Comparison of ENCODE assay signal across 8 cellular contexts in genomic region chr10:32980242-32980557, GRCh38. TPM values are rescaled to one million over a fixed set of nuclear protein-coding genes. Genes with fewer than 3 reads are reported as not detected.
DNase-seq lines count a peak whose midpoint lies in the region; ATAC-seq, FAIRE-seq and TF ChIP-seq lines count a peak whose summit lies in the region.

No MANE protein-coding gene starts in this region.

- no peak for FAIRE-seq in keratinocyte (lab: Jason Lieb, UNC)

- no peak overlapping the region for H2AFZ ChIP-seq in keratinocyte (ENCODE audit: control insufficient read depth, low read length)

- no peak for DNase-seq in T-helper 2 cell treated with Interferon-gamma antibody and Interleukin-4, amounts not matched to agents 5 μg/mL and 100 μg/mL, for 36 hours (ENCODE audit: low spot score)
- DNase-seq in T-helper 2 cell (no peak), keratinocyte (ENCODE audit: low read depth, low spot score) (no peak), substantia nigra (lab: John Stamatoyannopoulos, UW) (no peak), mesenteric fat pad (ENCODE audit: low spot score) (no peak)
- DNase-seq in activated naive CD4-positive, alpha-beta T cell treated with anti-CD3 and anti-CD28 coated beads, Interleukin-2, amount 50 U/mL, for 72 hours (ENCODE audit: low spot score in 2 of 2), result no peak

- no peaks in the 10 kb centered on the region for H3K36me3 Mint-ChIP-seq in T-helper 2 cell treated with Interferon-gamma antibody and Interleukin-4, amounts not matched to agents 5 μg/mL and 100 μg/mL, for 36 hours (ENCODE audit: low read depth)
- no peaks in the 10 kb centered on the region for H3K36me3 Mint-ChIP-seq in activated naive CD4-positive, alpha-beta T cell treated with anti-CD3 and anti-CD28 coated beads, Interleukin-2, amount 50 U/mL, for 72 hours

- peak overlapping the region; percentile 96 for H3K27ac Mint-ChIP-seq in T-helper 2 cell treated with Interferon-gamma antibody and Interleukin-4, amounts not matched to agents 5 μg/mL and 100 μg/mL, for 36 hours
- H3K27ac Mint-ChIP-seq in activated naive CD4-positive, alpha-beta T cell treated with anti-CD3 and anti-CD28 coated beads, Interleukin-2, amount 50 U/mL, for 72 hours, result peak overlapping the region; percentile 87 to 94

- H3K4me1 ChIP-seq in keratinocyte (ENCODE audit: control insufficient read depth, extremely low read depth, insufficient read depth, low read length), result peaks cover 52% of the 10 kb centered on the region

- H3K79me2 ChIP-seq in keratinocyte (ENCODE audit: control insufficient read depth, insufficient read depth, low read length), result peaks cover 9% of the 10 kb centered on the region

- H3K9me3 ChIP-seq in keratinocyte (ENCODE audit: control insufficient read depth, low read depth, low read length), result no peaks in the 10 kb centered on the region

- TF ChIP-seq CTCF in keratinocyte (optimal IDR thresholded peaks at IDR 0.05 in 1 of 3, IDR thresholded peaks at IDR 0.05 in 1 of 3, conservative IDR thresholded peaks at IDR 0.05 in 1 of 3; ENCODE audit: extremely low read depth in 1 of 3, insufficient read depth in 2 of 3, low read length in 3 of 3), result no peak

- peak overlapping the region; percentile 93 for H3K4me3 Mint-ChIP-seq in T-helper 2 cell treated with Interferon-gamma antibody and Interleukin-4, amounts not matched to agents 5 μg/mL and 100 μg/mL, for 36 hours

- H3K9me3 Mint-ChIP-seq in T-helper 2 cell treated with Interferon-gamma antibody and Interleukin-4, amounts not matched to agents 5 μg/mL and 100 μg/mL, for 36 hours, result no peaks in the 10 kb centered on the region
- H3K9me3 Mint-ChIP-seq in activated naive CD4-positive, alpha-beta T cell treated with anti-CD3 and anti-CD28 coated beads, Interleukin-2, amount 50 U/mL, for 72 hours, result no peaks in the 10 kb centered on the region

- H3K27me3 ChIP-seq in keratinocyte (ENCODE audit: control insufficient read depth, extremely low read depth, insufficient read depth, low read length), result no peaks in the 10 kb centered on the region

- ATAC-seq in activated naive CD4-positive, alpha-beta T cell treated with anti-CD3 and anti-CD28 coated beads, Interleukin-2, amount 50 U/mL, for 72 hours, result no peak
- ATAC-seq in HG03175 (IDR thresholded peaks at IDR 0.05; ENCODE audit: unreplicated experiment), result no peak
- no peak for ATAC-seq in HG03442 (IDR thresholded peaks at IDR 0.05; ENCODE audit: unreplicated experiment)

- peaks cover 3% of the 10 kb centered on the region for H3K27me3 Mint-ChIP-seq in T-helper 2 cell treated with Interferon-gamma antibody and Interleukin-4, amounts not matched to agents 5 μg/mL and 100 μg/mL, for 36 hours (ENCODE audit: low read depth)

- H4K20me1 ChIP-seq in keratinocyte (ENCODE audit: control insufficient read depth, extremely low read depth, insufficient read depth, low read length), result no peaks in the 10 kb centered on the region

- H3K4me2 ChIP-seq in keratinocyte (ENCODE audit: control insufficient read depth, extremely low read depth, insufficient read depth, low read depth, low read length), result peak overlapping the region; percentile 96

- peaks cover 25% of the 10 kb centered on the region for H3K4me1 Mint-ChIP-seq in T-helper 2 cell treated with Interferon-gamma antibody and Interleukin-4, amounts not matched to agents 5 μg/mL and 100 μg/mL, for 36 hours (ENCODE audit: low read depth)

- H3K9ac ChIP-seq in keratinocyte (ENCODE audit: control insufficient read depth, extremely low read depth, insufficient read depth, low read length), result peak overlapping the region; percentile 31

- no peaks in the 10 kb centered on the region for H3K9me1 ChIP-seq in keratinocyte (ENCODE audit: control insufficient read depth, extremely low read depth, insufficient read depth, low read length)

- dilution Hi-C loops in keratinocyte (cut with MboI; ENCODE audit: extremely low pct_ligation_motif_present, low sequenced_read_pairs), result no loop called here

- H3K27ac ChIP-seq in keratinocyte (ENCODE audit: control insufficient read depth, insufficient read depth, low read length) (peak overlapping the region; percentile 99), substantia nigra (ENCODE audit: low read depth, low read length, poor library complexity, severe bottlenecking) (peak overlapping the region; percentile 73)

- no peak overlapping the region for H3K4me3 ChIP-seq in keratinocyte (ENCODE audit: control insufficient read depth in 2 of 3, extremely low read depth in 1 of 3, insufficient read depth in 2 of 3, low read depth in 1 of 3, low read length in 3 of 3)

- H3K36me3 ChIP-seq in keratinocyte (ENCODE audit: control insufficient read depth in 2 of 2, extremely low read depth in 1 of 2, insufficient read depth in 2 of 2, low read length in 2 of 2), result no peaks in the 10 kb centered on the region

RNA-seq across cellular contexts. Expression of gene ITGB1, which starts 22.2 kb away (rescaled TPM):
- total RNA-seq in activated naive CD4-positive, alpha-beta T cell treated with anti-CD3 and anti-CD28 coated beads, Interleukin-2, amount 50 U/mL, for 72 hours, result 10 to 100 TPM; 37.4 to 74.7 TPM
- 1,026 to 1,445 TPM (median 1,030 TPM) in 3 replicates for polyA plus RNA-seq in keratinocyte
- 511 TPM for polyA plus RNA-seq in keratinocyte (2011; ENCODE audit: low read depth)
- polyA plus RNA-seq in keratinocyte (2011; cell fraction: cytosol; rRNA removed), result 420 and 664 TPM in 2 replicates
- polyA plus RNA-seq in keratinocyte (2011; cell fraction: nucleus; rRNA removed), result 1,436 and 2,106 TPM in 2 replicates
- polyA plus RNA-seq in keratinocyte (2012; ENCODE audit: low replicate concordance), result 328 and 1,010 TPM in 2 replicates
- polyA minus RNA-seq in keratinocyte, result 361 to 979 TPM (median 522 TPM) in 3 replicates
- polyA minus RNA-seq in keratinocyte (2011; cell fraction: cytosol; rRNA and poly(A)+ RNA removed), result 475 TPM
- polyA minus RNA-seq in keratinocyte (2011; cell fraction: nucleus; rRNA and poly(A)+ RNA removed), result 1,567 and 2,524 TPM in 2 replicates
- 601 TPM for total RNA-seq in mesenteric fat pad
